In genomic region chr16:65122974-65123845, GRCh38 we compare ENCODE assay signal across 8 cellular contexts. TPM values are rescaled to one million over a fixed set of nuclear protein-coding genes. Genes with fewer than 3 reads are reported as not detected.
A peak's percentile ranks its signal among the peaks of the same experiment; 100 is the strongest.
DNase-seq lines count a peak whose midpoint lies in the region; ATAC-seq, FAIRE-seq and TF ChIP-seq lines count a peak whose summit lies in the region.

No MANE protein-coding gene starts in this region.

- no peak for TF ChIP-seq POLR2A in lower leg skin (IDR thresholded peaks at IDR 0.05)

- peak overlapping the region; percentile 92 to 93 for H3K27ac ChIP-seq in thoracic aorta

- no peak for FAIRE-seq in GM19239 (lab: Jason Lieb, UNC)

- H3K9me3 ChIP-seq in thoracic aorta = no peaks in the 10 kb centered on the region

- peak; percentile 64 for DNase-seq in M059J (ENCODE audit: low read depth)
- peak; percentile 68 for DNase-seq in ecto neural progenitor cell (ENCODE audit: low spot score)
- peak; percentile 52 to 92 for DNase-seq in lower leg skin (ENCODE audit: low spot score in 2 of 2)
- no peak for DNase-seq in thoracic aorta (ENCODE audit: low spot score)
- DNase-seq in GM19239 (ENCODE audit: insufficient read length, low spot score) = no peak
- no peak for DNase-seq in CD1c-positive myeloid dendritic cell (ENCODE audit: extremely low spot score)

- TF ChIP-seq CTCF in lower leg skin (IDR thresholded peaks at IDR 0.05) = no peak
- TF ChIP-seq CTCF in thoracic aorta (IDR thresholded peaks at IDR 0.05) = no peak

- intact Hi-C loops in lower leg skin (cut with DNase I; ENCODE audit: low total_unique reads) = no loop called here

- WGBS in lower leg skin, 2 donors = 0 to 1% methylated on average over 58 to 64 of the region's 68 CpGs

- no peaks in the 10 kb centered on the region for H3K27me3 ChIP-seq in thoracic aorta (replicated peaks; ENCODE audit: insufficient read depth)

- ATAC-seq in thoracic aorta (ENCODE audit: insufficient number of reproducible peaks, low FRiP score, low read depth) (no peak), GM21717 (IDR thresholded peaks at IDR 0.05; ENCODE audit: unreplicated experiment) (no peak), GM18867 (IDR thresholded peaks at IDR 0.05; ENCODE audit: unreplicated experiment) (no peak)

- H3K36me3 ChIP-seq in thoracic aorta = no peaks in the 10 kb centered on the region

- H3K4me3 ChIP-seq in lower leg skin (ENCODE audit: low read depth, poor library complexity, severe bottlenecking) = peak overlapping the region; percentile 27
- H3K4me3 ChIP-seq in thoracic aorta = peak overlapping the region; percentile 92

- peaks cover 4 to 26% of the 10 kb centered on the region in 2 donors for H3K4me1 ChIP-seq in thoracic aorta (ENCODE audit: control insufficient read depth in 1 of 2, low read depth in 2 of 2)

RNA-seq across cellular contexts. Expression of gene CDH11, which starts 1.3 kb away (rescaled TPM):
- 90.8 and 139 TPM in 2 replicates for total RNA-seq in M059J (2014; rRNA removed; shearing (Covaris generic))
- total RNA-seq in lower leg skin (10 to 100 TPM; 37.4 to 78.8 (median 47.5) TPM), thoracic aorta (100 to 1,000 TPM; 191 to 354 TPM)

Comparison
In these comparisons a context has a peak if more than half of its experiments do, and no peak if none do; other contexts are left out.
1. DNase-seq: peak in M059J (single experiment), ecto neural progenitor cell (single experiment) and lower leg skin (2 of 2); none in thoracic aorta (single experiment), GM19239 (single experiment) and CD1c-positive myeloid dendritic cell (single experiment).